Comparison of ENCODE assay signal across 14 cellular contexts in genomic region chr22:50171965-50172421, GRCh38. TPM values are rescaled to one million over a fixed set of nuclear protein-coding genes. Genes with fewer than 3 reads are reported as not detected.
DNase-seq lines count a peak whose midpoint lies in the region; ATAC-seq and TF ChIP-seq lines count a peak whose summit lies in the region.
"Had no signal": no experiment of that assay in that cellular context is flagged by ENCODE, and none has a peak within 500 bp of the region (broad histone marks: within the 10 kb centered on the region; RNA-seq: fewer than 3 reads in every experiment).

No MANE protein-coding gene starts in this region.

- H3K9ac ChIP-seq in BLaER1 (no peak overlapping the region), neural cell (ENCODE audit: low read length) (no peak overlapping the region)

- no peaks in the 10 kb centered on the region for H3K9me3 Mint-ChIP-seq in CD8-positive, alpha-beta T cell
- H3K9me3 Mint-ChIP-seq in central memory CD8-positive, alpha-beta T cell = no peaks in the 10 kb centered on the region
- H3K9me3 Mint-ChIP-seq: activated naive CD4-positive, alpha-beta T cell treated with anti-CD3 and anti-CD28 coated beads, Interleukin-2, amount 10 ng/mL, durations not matched to agents 7 days and 5 days had no signal

- H3K4me3 Mint-ChIP-seq in CD8-positive, alpha-beta T cell = peak overlapping the region; percentile 73
- peak overlapping the region; percentile 43 for H3K4me3 Mint-ChIP-seq in central memory CD8-positive, alpha-beta T cell

- DNase-seq in CD8-positive, alpha-beta T cell = no peak
- DNase-seq in central memory CD8-positive, alpha-beta T cell (ENCODE audit: low spot score in 2 of 2) = no peak
- DNase-seq in dedifferentiated amniotic fluid mesenchymal stem cell (ENCODE audit: extremely low spot score) (no peak), iPS-NIHi11 (ENCODE audit: low spot score) (no peak)
- DNase-seq: activated CD4-positive, alpha-beta T cell treated with anti-CD3 and anti-CD28 coated beads, Interleukin-2, amount 50 U/mL, for 4 hours; activated naive CD4-positive, alpha-beta T cell treated with anti-CD3 and anti-CD28 coated beads, Interleukin-2, amount 10 ng/mL, durations not matched to agents 7 days and 5 days; COR-L47; islet precursor cell; NCI-H2029 treated with DMSO at 0.1 percent for 48 hours; NCI-H82 had no signal

- CTCF ChIA-PET in CD8-positive, alpha-beta T cell (lab: Charles Lee) = interaction anchor here (1.8 kb wide), 1 partner anchor 18 kb away, joined by 6 read pairs; no protein-coding TSS in a partner anchor

- H3K4me1 ChIP-seq in BLaER1 = peaks cover 58% of the 10 kb centered on the region
- H3K4me1 ChIP-seq in CD8-positive, alpha-beta T cell (ENCODE audit: insufficient read depth, low read length) = no peaks in the 10 kb centered on the region

- no peak for TF ChIP-seq EP300 in neural cell (conservative IDR thresholded peaks at IDR 0.05; ENCODE audit: poor library complexity, severe bottlenecking)

- POLR2A ChIA-PET in CD8-positive, alpha-beta T cell (lab: Charles Lee) = no interaction called here

- H3K9me2 ChIP-seq in neural cell (ENCODE audit: insufficient read depth, low read length) = no peaks in the 10 kb centered on the region

- H3K36me3 Mint-ChIP-seq in CD8-positive, alpha-beta T cell = no peaks in the 10 kb centered on the region
- peaks cover 5% of the 10 kb centered on the region for H3K36me3 Mint-ChIP-seq in central memory CD8-positive, alpha-beta T cell (ENCODE audit: insufficient read depth)

- no peak overlapping the region for H3K4me3 ChIP-seq in BLaER1
- H3K4me3 ChIP-seq in CD8-positive, alpha-beta T cell (ENCODE audit: low read depth, low read length) = no peak overlapping the region
- peak overlapping the region; percentile 68 for H3K4me3 ChIP-seq in neural cell (ENCODE audit: low read length)
- H3K4me3 ChIP-seq: tibial nerve had no signal

- H3K79me2 ChIP-seq in neural cell (replicated peaks; ENCODE audit: insufficient read depth, low read length) = no peaks in the 10 kb centered on the region

- no peaks in the 10 kb centered on the region for H3K36me3 ChIP-seq in BLaER1
- H3K36me3 ChIP-seq in CD8-positive, alpha-beta T cell (ENCODE audit: insufficient read depth, low read length) = no peaks in the 10 kb centered on the region
- no peaks in the 10 kb centered on the region for H3K36me3 ChIP-seq in neural cell (ENCODE audit: insufficient read depth, low read length)
- H3K36me3 ChIP-seq: tibial nerve had no signal

- TF ChIP-seq RAD21 in neural cell (conservative IDR thresholded peaks at IDR 0.05) = no peak

- intact Hi-C loops in CD8-positive, alpha-beta T cell (cut with DNase I, micrococcal nuclease) = loop anchor here in 1 of 2 experiments (5.0 kb wide), 1 partner anchor 35 kb away; no protein-coding TSS in a partner anchor

- no peak for ATAC-seq in CD8-positive, alpha-beta T cell
- no peak for ATAC-seq in central memory CD8-positive, alpha-beta T cell (replicated peaks; ENCODE audit: extremely low read depth, poor library complexity, severe bottlenecking)
- no peak for ATAC-seq in HG02885 (IDR thresholded peaks at IDR 0.05; ENCODE audit: poor library complexity, unreplicated experiment)

- H2AFZ ChIP-seq in neural cell (ENCODE audit: low read depth, low read length) = no peak overlapping the region

- H3K27me3 ChIP-seq in BLaER1 (peaks cover 53% of the 10 kb centered on the region), neural cell (ENCODE audit: insufficient read depth, low read depth, low read length) (peaks cover 10% of the 10 kb centered on the region)
- H3K27me3 ChIP-seq in CD8-positive, alpha-beta T cell (ENCODE audit: insufficient read depth, low read length) = peaks cover 9% of the 10 kb centered on the region

- peak overlapping the region; percentile 83 for H3K4me2 ChIP-seq in BLaER1
- H3K4me2 ChIP-seq in neural cell (ENCODE audit: low read length) = no peak overlapping the region

- peaks cover 25% of the 10 kb centered on the region for H4K20me1 ChIP-seq in BLaER1
- H4K20me1 ChIP-seq in neural cell (ENCODE audit: insufficient read depth) = no peaks in the 10 kb centered on the region

- no peak overlapping the region for H3K27ac ChIP-seq in BLaER1
- no peak overlapping the region for H3K27ac ChIP-seq in CD8-positive, alpha-beta T cell (ENCODE audit: low read depth, low read length)
- no peak overlapping the region for H3K27ac ChIP-seq in neural cell (ENCODE audit: low read length)
- H3K27ac ChIP-seq: tibial nerve had no signal

- no peaks in the 10 kb centered on the region for H3F3A ChIP-seq in neural cell (ENCODE audit: insufficient read depth, low read length, poor library complexity, severe bottlenecking)

- TF ChIP-seq CTCF in CD8-positive, alpha-beta T cell (IDR thresholded peaks at IDR 0.05) = no peak
- no peak for TF ChIP-seq CTCF in neural cell (IDR thresholded peaks at IDR 0.05; ENCODE audit: poor library complexity, severe bottlenecking)

- H3K9me3 ChIP-seq in BLaER1 (no peaks in the 10 kb centered on the region), neural cell (ENCODE audit: low read length) (no peaks in the 10 kb centered on the region)
- H3K9me3 ChIP-seq in CD8-positive, alpha-beta T cell (ENCODE audit: low read length) = no peaks in the 10 kb centered on the region
- H3K9me3 ChIP-seq: tibial nerve had no signal

- peaks cover 31% of the 10 kb centered on the region for H3K27me3 Mint-ChIP-seq in CD8-positive, alpha-beta T cell (ENCODE audit: low read depth)
- peaks cover 57% of the 10 kb centered on the region for H3K27me3 Mint-ChIP-seq in central memory CD8-positive, alpha-beta T cell

- H3K4me1 Mint-ChIP-seq in CD8-positive, alpha-beta T cell (ENCODE audit: low read depth) = peaks cover 4% of the 10 kb centered on the region
- H3K4me1 Mint-ChIP-seq in central memory CD8-positive, alpha-beta T cell = peaks cover 7% of the 10 kb centered on the region

- H3K27ac Mint-ChIP-seq in CD8-positive, alpha-beta T cell = no peak overlapping the region
- no peak overlapping the region for H3K27ac Mint-ChIP-seq in central memory CD8-positive, alpha-beta T cell (ENCODE audit: low read depth)
- H3K27ac Mint-ChIP-seq: activated naive CD4-positive, alpha-beta T cell treated with anti-CD3 and anti-CD28 coated beads, Interleukin-2, amount 10 ng/mL, durations not matched to agents 7 days and 5 days had no signal

TF ChIP-seq in neural cell, 6 proteins besides CTCF, POLR2A, EP300 and RAD21:
- no peak for TF ChIP-seq REST (IDR thresholded peaks at IDR 0.05; ENCODE audit: borderline replicate concordance)
- TF ChIP-seq MXI1 (conservative IDR thresholded peaks at IDR 0.05; ENCODE audit: poor library complexity, severe bottlenecking) = no peak
- no peak for TF ChIP-seq SMC3 (conservative IDR thresholded peaks at IDR 0.05; ENCODE audit: poor library complexity)
- no peak for TF ChIP-seq TAF1 (IDR thresholded peaks at IDR 0.05; ENCODE audit: low read depth)
- TF ChIP-seq EZH2 (IDR thresholded peaks at IDR 0.05; ENCODE audit: borderline replicate concordance, insufficient read depth, low read length, poor library complexity, severe bottlenecking) = no peak
- TF ChIP-seq POLR2AphosphoS5 (IDR thresholded peaks at IDR 0.05) = no peak

RNA-seq across cellular contexts. Expression of gene PANX2, which starts 1.5 kb away (rescaled TPM):
- total RNA-seq in CD8-positive, alpha-beta T cell = under 1 TPM in 1 of 2 experiments, not detected in 1; 0.16 TPM
- polyA plus RNA-seq in neural cell = 3.4 and 6.4 TPM in 2 replicates
- polyA minus RNA-seq in neural cell = 3.4 and 3.5 TPM in 2 replicates

RNA-seq across cellular contexts. Expression of gene TRABD, which starts 13.7 kb away (rescaled TPM):
- total RNA-seq in CD8-positive, alpha-beta T cell = 100 to 1,000 TPM; 178 to 187 TPM
- 31.8 and 37.9 TPM in 2 replicates for polyA plus RNA-seq in neural cell
- 11.7 and 12.4 TPM in 2 replicates for polyA minus RNA-seq in neural cell

RNA-seq across cellular contexts. Expression of gene SELENOO, which starts 28.8 kb away (rescaled TPM):
- 10 to 100 TPM; 32.7 to 34.6 TPM for total RNA-seq in CD8-positive, alpha-beta T cell
- 42.0 and 54.2 TPM in 2 replicates for polyA plus RNA-seq in neural cell
- polyA minus RNA-seq in neural cell = 8.5 and 9.7 TPM in 2 replicates
